ENCODE assay signal across 8 cellular contexts in genomic region chr10:69344591-69345244, GRCh38.
DNase-seq lines count a peak whose midpoint lies in the region; ATAC-seq and TF ChIP-seq lines count a peak whose summit lies in the region.

No MANE protein-coding gene starts in this region.

- no peaks in the 10 kb centered on the region for H4K20me1 ChIP-seq in OCI-LY7 (ENCODE audit: insufficient read depth, low read length)
- H4K20me1 ChIP-seq in SK-N-SH (ENCODE audit: insufficient read depth), result peaks cover 19% of the 10 kb centered on the region

- no peak overlapping the region for H3K4me3 ChIP-seq in GM12865 (ENCODE audit: low read depth, low read length)
- peak overlapping the region; percentile 30 for H3K4me3 ChIP-seq in OCI-LY7 (ENCODE audit: low read depth, low read length, poor library complexity, severe bottlenecking)
- H3K4me3 ChIP-seq in SK-N-SH (ENCODE audit: low read depth in 2 of 2, low read length in 1 of 2), result no peak overlapping the region

- H3K27ac ChIP-seq in OCI-LY7 (ENCODE audit: low read depth, low read length, poor library complexity, severe bottlenecking), result peak overlapping the region; percentile 63
- no peak overlapping the region for H3K27ac ChIP-seq in SK-N-SH (ENCODE audit: low read depth in 2 of 2, low read length in 1 of 2)

- no peaks in the 10 kb centered on the region for H3K27me3 ChIP-seq in SK-N-SH (ENCODE audit: insufficient read depth)

- ATAC-seq in GM21423 (IDR thresholded peaks at IDR 0.05; ENCODE audit: unreplicated experiment) (peak; percentile 71), left colon (peak; percentile 57), HG03571 (IDR thresholded peaks at IDR 0.05; ENCODE audit: unreplicated experiment) (no peak)

- TF ChIP-seq CTCF in GM12865 (IDR thresholded peaks at IDR 0.05; ENCODE audit: insufficient read depth, low read depth, low read length, missing control alignments) (no peak), OCI-LY7 (conservative IDR thresholded peaks at IDR 0.05; ENCODE audit: low read length) (no peak; the same call in 1 of the 2 replicates), SK-N-SH (IDR thresholded peaks at IDR 0.05) (no peak)

- intact Hi-C loops in OCI-LY7 (cut with micrococcal nuclease; ENCODE audit: unreplicated experiment), result loop anchor here (2.0 kb wide), 1 partner anchor 26 kb away; no protein-coding TSS in a partner anchor
- intact Hi-C loops in left colon (cut with DNase I, micrococcal nuclease), result no loop called here

- H3K36me3 ChIP-seq in OCI-LY7 (ENCODE audit: insufficient read depth, low read length), result no peaks in the 10 kb centered on the region
- H3K36me3 ChIP-seq in SK-N-SH (replicated peaks in 1 of 2; ENCODE audit: control insufficient read depth in 1 of 2, insufficient read depth in 2 of 2, low read length in 1 of 2), result peaks cover 0 to 10% of the 10 kb centered on the region in 2 experiments

- H3F3A ChIP-seq in SK-N-SH (replicated peaks; ENCODE audit: insufficient read depth), result peaks cover 15% of the 10 kb centered on the region

- H2AFZ ChIP-seq in OCI-LY7 (ENCODE audit: low read length) (peak overlapping the region; percentile 62), SK-N-SH (ENCODE audit: low read depth) (no peak overlapping the region)

- POLR2A ChIA-PET in OCI-LY7 (lab: Charles Lee), result interaction anchor here (0.6 to 1.4 kb wide), 2 partner anchors 27 to 205 kb away, joined by 4 to 6 read pairs; no protein-coding TSS in a partner anchor
- POLR2A ChIA-PET in SK-N-SH (lab: Yijun Ruan, JAX), result no interaction called here

- H3K9me2 ChIP-seq in OCI-LY7 (ENCODE audit: insufficient read depth, low read length) (no peaks in the 10 kb centered on the region), SK-N-SH (no peaks in the 10 kb centered on the region)

- CTCF ChIA-PET in OCI-LY7 (lab: Charles Lee; ENCODE audit: unreplicated experiment) (interaction anchor here (0.6 to 1.0 kb wide), 2 partner anchors 120 to 136 kb away, joined by 3 read pairs; no protein-coding TSS in a partner anchor), SK-N-SH (lab: Yijun Ruan, JAX) (no interaction called here)

- H3K9ac ChIP-seq in SK-N-SH, result no peak overlapping the region

- WGBS in SK-N-SH (ENCODE audit: low lambda C conversion rate), result 92% methylated on average over 9 of the region's 13 CpGs

- no peak for TF ChIP-seq RAD21 in SK-N-SH (IDR thresholded peaks at IDR 0.05; ENCODE audit: low read length)

- H3K4me1 ChIP-seq in OCI-LY7 (ENCODE audit: insufficient read depth, low read length, poor library complexity, severe bottlenecking) (peaks cover 51% of the 10 kb centered on the region), SK-N-SH (ENCODE audit: control insufficient read depth in 1 of 2, insufficient read depth in 2 of 2, low read depth in 1 of 2, low read length in 1 of 2) (peaks cover 8 to 31% of the 10 kb centered on the region in 2 experiments)

- BruUV-seq in OCI-LY7 (replicated peaks; lab: Mats Ljungman, UMichigan), result no TSS peak

- no peak for TF ChIP-seq EP300 in SK-N-SH (IDR thresholded peaks at IDR 0.05; ENCODE audit: borderline replicate concordance in 1 of 2, low read depth in 1 of 2, low read length in 1 of 2)

- H3K9me3 ChIP-seq in OCI-LY7 (ENCODE audit: low read length), result no peaks in the 10 kb centered on the region
- no peaks in the 10 kb centered on the region for H3K9me3 ChIP-seq in SK-N-SH

- H3K79me2 ChIP-seq in OCI-LY7 (ENCODE audit: insufficient read depth, low read depth, low read length) (no peaks in the 10 kb centered on the region), SK-N-SH (ENCODE audit: insufficient read depth) (peaks cover 75% of the 10 kb centered on the region)

- peak; percentile 53 for DNase-seq in GM12865 (ENCODE audit: low read depth)
- DNase-seq in OCI-LY7 (ENCODE audit: low spot score), result peak; percentile 73
- peak in 1 of 2 donors; percentile 41 for DNase-seq in left colon
- DNase-seq in SK-N-SH, result no peak
- DNase-seq in occipital lobe (lab: John Stamatoyannopoulos, UW), result no peak
- no peak for DNase-seq in NCI-H748 (lab: John Stamatoyannopoulos, UW; ENCODE audit: unreplicated experiment)

- H3K4me2 ChIP-seq in OCI-LY7 (ENCODE audit: low read length) (peak overlapping the region; percentile 61), SK-N-SH (no peak overlapping the region)

TF ChIP-seq in SK-N-SH, 30 proteins besides CTCF, POLR2A, EP300 and RAD21:
- TF ChIP-seq ZBTB33 (IDR thresholded peaks at IDR 0.05; ENCODE audit: borderline replicate concordance, low read depth), result no peak
- TF ChIP-seq FOSL2 (IDR thresholded peaks at IDR 0.05; ENCODE audit: borderline replicate concordance, low read depth), result no peak
- no peak for TF ChIP-seq RCOR1 (IDR thresholded peaks at IDR 0.05; ENCODE audit: low read length)
- no peak for TF ChIP-seq REST (IDR thresholded peaks at IDR 0.05; ENCODE audit: low read depth, low read length)

Comparison
In these comparisons a context has a peak if more than half of its experiments do, and no peak if none do; other contexts are left out.
1. DNase-seq: peak in GM12865 (single experiment) and OCI-LY7 (single experiment); none in SK-N-SH (single experiment), occipital lobe (single experiment) and NCI-H748 (single experiment).